In the genomic region with DNA sequence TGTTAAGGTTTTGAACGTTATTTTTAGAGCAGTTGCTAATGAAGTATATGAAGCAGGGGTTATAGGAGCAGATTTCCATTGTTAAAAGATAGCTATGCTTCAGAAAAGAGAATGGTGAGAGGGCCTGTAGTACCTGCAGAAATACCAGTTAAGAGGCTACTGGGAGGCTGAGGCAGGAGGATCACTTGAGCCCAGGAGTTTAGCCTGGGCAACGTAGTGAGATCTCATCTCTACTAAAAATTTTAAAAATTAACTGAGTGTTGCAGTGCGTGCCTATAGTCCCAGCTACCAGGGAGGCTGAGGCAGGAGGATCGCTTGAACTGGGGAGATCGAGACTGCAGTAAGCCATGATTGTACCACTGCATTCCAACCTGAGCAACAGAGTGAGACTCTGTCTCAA, we compare ENCODE assay signal across 10 cellular contexts.
"Had no signal": no experiment of that assay in that cellular context is flagged by ENCODE, and none has a peak within 500 bp of the region (broad histone marks: within the 10 kb centered on the region; RNA-seq: fewer than 3 reads in every experiment).

No MANE protein-coding gene starts in this region.

- FAIRE-seq: HepG2 had no signal

- H3K4me3 Mint-ChIP-seq: HFFc6, IgD-negative memory B cell had no signal

- H3K36me3 ChIP-seq: HAP-1 had no signal

- H2AFZ ChIP-seq: GM23248 had no signal

- ATAC-seq: HCT116, HepG2 had no signal

- H3K27me3 Mint-ChIP-seq: IgD-negative memory B cell had no signal

- H3K9me3 Mint-ChIP-seq: HFFc6 had no signal

- H3K27ac Mint-ChIP-seq: HFFc6 had no signal

- DNase-seq: GM23248, GOT3, H7, HFFc6, KG1 had no signal

- H3K4me3 ChIP-seq: GM23248, HAP-1 had no signal

- H3K4me1 ChIP-seq: HAP-1 had no signal

- H3K9me3 ChIP-seq: HAP-1 had no signal

- H3K27ac ChIP-seq: GM23248, HL-60 had no signal

- H3K9ac ChIP-seq: GM23248 had no signal
